In the genomic region with DNA sequence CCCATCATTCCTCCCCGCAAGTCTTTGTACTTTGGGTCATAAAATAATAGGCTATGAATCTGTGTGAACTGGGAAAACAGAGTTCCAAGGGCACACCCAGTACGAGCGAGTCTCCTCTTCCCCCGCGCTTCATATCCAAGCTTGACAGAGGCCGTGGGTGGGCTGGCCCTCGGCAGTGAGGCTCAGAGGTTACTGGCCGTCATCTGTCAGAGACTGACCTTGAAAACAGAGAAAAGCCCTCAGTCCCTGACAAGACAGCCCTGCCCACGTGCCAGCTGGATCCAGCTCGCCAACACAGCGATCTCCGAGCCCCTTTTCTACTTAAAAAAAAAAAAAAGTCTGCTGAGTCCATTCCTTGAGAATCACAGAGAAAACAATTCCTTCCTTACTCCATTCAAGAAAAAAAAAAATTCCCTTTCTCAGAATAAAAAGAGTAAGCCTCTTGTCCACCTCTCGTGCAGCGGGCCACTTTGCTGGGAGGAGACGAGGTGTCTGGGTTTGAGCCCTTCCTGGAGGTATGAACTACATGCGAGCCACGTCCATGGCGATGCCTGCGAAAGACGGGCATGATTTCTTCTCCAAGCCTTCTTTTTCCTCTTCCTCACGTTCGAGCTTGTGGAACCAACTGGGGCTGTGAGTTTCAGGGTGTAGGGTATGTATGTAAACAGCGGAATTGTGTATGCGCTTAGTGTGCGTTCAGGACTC, we compare ENCODE assay signal across 8 cellular contexts. TPM values are rescaled to one million over a fixed set of nuclear protein-coding genes. Genes with fewer than 3 reads are reported as not detected.
DNase-seq lines count a peak whose midpoint lies in the region; ATAC-seq, FAIRE-seq and TF ChIP-seq lines count a peak whose summit lies in the region.

No MANE protein-coding gene starts in this region.

- TF ChIP-seq EP300 in esophagus muscularis mucosa (IDR thresholded peaks at IDR 0.05), result no peak

- DNase-seq in AG09309 (ENCODE audit: low read depth) (no peak), MG63 (peak; percentile 20), esophagus muscularis mucosa (ENCODE audit: extremely low spot score) (no peak), H54 (ENCODE audit: insufficient read length, low spot score) (no peak)
- DNase-seq in natural killer cell treated with Interleukin-12 subunit alpha and Interleukin-12 subunit beta and Interleukin-15 and Interleukin-18, amount 100 ng/mL, for 72 hours (ENCODE audit: low spot score), result no peak

- no peaks in the 10 kb centered on the region for H3K36me3 ChIP-seq in MG63
- no peaks in the 10 kb centered on the region for H3K36me3 ChIP-seq in esophagus muscularis mucosa

- peaks cover 7% of the 10 kb centered on the region for H3K36me3 Mint-ChIP-seq in natural killer cell treated with Interleukin-12 subunit alpha and Interleukin-12 subunit beta and Interleukin-15 and Interleukin-18, amount 100 ng/mL, for 72 hours

- no peak overlapping the region for H3K27ac Mint-ChIP-seq in natural killer cell treated with Interleukin-12 subunit alpha and Interleukin-12 subunit beta and Interleukin-15 and Interleukin-18, amount 100 ng/mL, for 72 hours

- TF ChIP-seq POLR2A in esophagus muscularis mucosa (IDR thresholded peaks at IDR 0.05; ENCODE audit: low read depth), result no peak
- TF ChIP-seq POLR2A in H54 (IDR thresholded peaks at IDR 0.05; ENCODE audit: low read depth, low read length), result no peak

- FAIRE-seq in H54 (lab: Jason Lieb, UNC), result no peak

- peak overlapping the region; percentile 53 for H3K4me3 Mint-ChIP-seq in natural killer cell treated with Interleukin-12 subunit alpha and Interleukin-12 subunit beta and Interleukin-15 and Interleukin-18, amount 100 ng/mL, for 72 hours

- ATAC-seq in natural killer cell treated with Interleukin-12 subunit alpha and Interleukin-12 subunit beta and Interleukin-15 and Interleukin-18, amount 100 ng/mL, for 72 hours, result no peak
- ATAC-seq in HG03571 (IDR thresholded peaks at IDR 0.05; ENCODE audit: unreplicated experiment) (no peak), GM19035 (IDR thresholded peaks at IDR 0.05; ENCODE audit: unreplicated experiment) (no peak), GM21390 (IDR thresholded peaks at IDR 0.05; ENCODE audit: unreplicated experiment) (no peak)

- H3K9me3 Mint-ChIP-seq in natural killer cell treated with Interleukin-12 subunit alpha and Interleukin-12 subunit beta and Interleukin-15 and Interleukin-18, amount 100 ng/mL, for 72 hours, result no peaks in the 10 kb centered on the region

- intact Hi-C loops in esophagus muscularis mucosa (cut with DNase I), result loop anchor here (10.0 kb wide), 2 partner anchors 77 to 263 kb away; no protein-coding TSS in a partner anchor

- H3K4me1 Mint-ChIP-seq in natural killer cell treated with Interleukin-12 subunit alpha and Interleukin-12 subunit beta and Interleukin-15 and Interleukin-18, amount 100 ng/mL, for 72 hours (ENCODE audit: low read depth in 2 of 2), result peaks cover 6 to 7% of the 10 kb centered on the region in 2 donors

- H3K27me3 ChIP-seq in MG63 (no peaks in the 10 kb centered on the region), esophagus muscularis mucosa (no peaks in the 10 kb centered on the region)

- peaks cover 14 to 31% of the 10 kb centered on the region in 2 donors for H3K27me3 Mint-ChIP-seq in natural killer cell treated with Interleukin-12 subunit alpha and Interleukin-12 subunit beta and Interleukin-15 and Interleukin-18, amount 100 ng/mL, for 72 hours

- H3K9me3 ChIP-seq in MG63 (no peaks in the 10 kb centered on the region), esophagus muscularis mucosa (no peaks in the 10 kb centered on the region)

- WGBS in esophagus muscularis mucosa, result 8% methylated on average over 18 of the region's 25 CpGs

- H3K4me1 ChIP-seq in esophagus muscularis mucosa, result peaks cover 0 to 44% (median 35%) of the 10 kb centered on the region in 4 donors

- TF ChIP-seq CTCF in AG09309 (IDR thresholded peaks at IDR 0.05; ENCODE audit: control insufficient read depth, insufficient read depth, low read depth, low read length, missing control alignments) (no peak), esophagus muscularis mucosa (IDR thresholded peaks at IDR 0.05) (no peak)

- H3K4me3 ChIP-seq in AG09309 (ENCODE audit: control insufficient read depth, low read depth, low read length) (peak overlapping the region; percentile 94), MG63 (peak overlapping the region; percentile 50), esophagus muscularis mucosa (peak overlapping the region; percentile 79 to 92 (median 81))

- H3K27ac ChIP-seq in esophagus muscularis mucosa (replicated peaks in 1 of 4), result peak overlapping the region; percentile 63 to 91 (median 88)

RNA-seq across cellular contexts. Expression of gene BICC1, which starts 0.8 kb away (rescaled TPM):
- 15.2 and 21.8 TPM in 2 replicates for total RNA-seq in MG63 (2014; rRNA removed; shearing (Covaris generic); ENCODE audit: low replicate concordance)
- total RNA-seq in esophagus muscularis mucosa, result 10 to 100 TPM; 19.1 to 24.9 (median 20.5) TPM
- total RNA-seq in natural killer cell treated with Interleukin-12 subunit alpha and Interleukin-12 subunit beta and Interleukin-15 and Interleukin-18, amount 100 ng/mL, for 72 hours, result under 1 TPM in 1 of 2 donors, not detected in 1; 0.26 TPM

Comparison
In these comparisons a context has a peak if more than half of its experiments do, and no peak if none do; other contexts are left out.
1. RNA of gene BICC1, which starts 0.8 kb away (total RNA-seq): 19.1 to 24.9 TPM in esophagus muscularis mucosa and 15.2 to 21.8 TPM in MG63; 0.26 TPM in natural killer cell treated with Interleukin-12 subunit alpha and Interleukin-12 subunit beta and Interleukin-15 and Interleukin-18, amount 100 ng/mL, for 72 hours; every median in the first group is over 10 times any median in the second.
2. Peak in every context shown above with its lines, with median percentiles within 50 percentile points of each other: H3K4me3 ChIP-seq.